19 cellular contexts compared by ENCODE assay signal in the genomic region with DNA sequence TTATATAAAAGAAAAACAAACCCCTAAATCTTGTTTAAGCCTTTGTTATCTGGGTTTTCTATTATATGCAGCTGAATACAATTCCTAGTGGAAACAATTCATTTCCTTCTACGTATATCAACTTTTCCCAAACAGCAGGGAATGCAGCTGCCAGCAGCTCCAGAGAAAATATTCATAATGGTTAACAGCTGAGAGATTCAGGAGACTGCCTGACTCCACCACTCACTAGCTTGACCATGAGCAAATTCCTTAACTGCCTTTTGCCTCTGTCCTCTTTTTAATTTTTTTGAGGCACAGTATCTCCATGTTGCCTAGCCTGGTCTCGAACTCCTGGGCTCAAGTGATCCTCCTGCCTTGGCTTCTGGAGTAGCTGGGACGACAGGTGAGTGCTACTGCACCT.
"Had no signal": no experiment of that assay in that cellular context is flagged by ENCODE, and none has a peak within 500 bp of the region (broad histone marks: within the 10 kb centered on the region; RNA-seq: fewer than 3 reads in every experiment).

No MANE protein-coding gene starts in this region.

- H3K4me3 ChIP-seq: dorsolateral prefrontal cortex, mucosa of descending colon, prostate gland, suprapubic skin, thyroid gland had no signal

- H3K27me3 ChIP-seq: suprapubic skin, thyroid gland had no signal

- H2AFZ ChIP-seq: parathyroid adenoma had no signal

- ATAC-seq: esophagus mucosa; left lobe of liver; mucosa of descending colon; stimulated activated effector memory CD8-positive, alpha-beta T cell treated with anti-CD3 and anti-CD28 coated beads, Interleukin-12 subunit alpha, Interleukin-12 subunit beta, amount 100 ng/mL, for 72 hours; stimulated activated naive CD8-positive, alpha-beta T cell treated with anti-CD3 and anti-CD28 coated beads, Interleukin-15, Interleukin-2, amounts not matched to agents 100 U/mL and 50 U/mL, for 24 hours had no signal

- H3K4me1 ChIP-seq: prostate gland had no signal

- H3K27ac ChIP-seq: dorsolateral prefrontal cortex, parathyroid adenoma, prostate gland, suprapubic skin, thyroid gland had no signal

- DNase-seq: cortex of kidney; dorsolateral prefrontal cortex; effector CD8-positive, alpha-beta T cell; foreskin melanocyte; head of caudate nucleus; hippocampal formation; mammary epithelial cell; mucosa of descending colon; nephron progenitor cell; stimulated activated CD4-positive, alpha-beta T cell treated with anti-CD3 and anti-CD28 coated beads, Interleukin-4, amount 100 ng/mL, for 1 hour; stimulated activated CD8-positive, alpha-beta memory T cell treated with anti-CD3 and anti-CD28 coated beads, Interleukin-4, amount 100 ng/mL, for 48 hours; stimulated activated naive CD8-positive, alpha-beta T cell treated with anti-CD3 and anti-CD28 coated beads, Interleukin-15, Interleukin-2, amounts not matched to agents 100 U/mL and 50 U/mL, for 24 hours; thyroid gland had no signal

- H3K9me3 ChIP-seq: mucosa of descending colon, prostate gland, suprapubic skin, thyroid gland had no signal

- H3K36me3 ChIP-seq: prostate gland, suprapubic skin, thyroid gland had no signal

- H3K9ac ChIP-seq: parathyroid adenoma had no signal
